8 cellular contexts compared by ENCODE assay signal in the genomic region with DNA sequence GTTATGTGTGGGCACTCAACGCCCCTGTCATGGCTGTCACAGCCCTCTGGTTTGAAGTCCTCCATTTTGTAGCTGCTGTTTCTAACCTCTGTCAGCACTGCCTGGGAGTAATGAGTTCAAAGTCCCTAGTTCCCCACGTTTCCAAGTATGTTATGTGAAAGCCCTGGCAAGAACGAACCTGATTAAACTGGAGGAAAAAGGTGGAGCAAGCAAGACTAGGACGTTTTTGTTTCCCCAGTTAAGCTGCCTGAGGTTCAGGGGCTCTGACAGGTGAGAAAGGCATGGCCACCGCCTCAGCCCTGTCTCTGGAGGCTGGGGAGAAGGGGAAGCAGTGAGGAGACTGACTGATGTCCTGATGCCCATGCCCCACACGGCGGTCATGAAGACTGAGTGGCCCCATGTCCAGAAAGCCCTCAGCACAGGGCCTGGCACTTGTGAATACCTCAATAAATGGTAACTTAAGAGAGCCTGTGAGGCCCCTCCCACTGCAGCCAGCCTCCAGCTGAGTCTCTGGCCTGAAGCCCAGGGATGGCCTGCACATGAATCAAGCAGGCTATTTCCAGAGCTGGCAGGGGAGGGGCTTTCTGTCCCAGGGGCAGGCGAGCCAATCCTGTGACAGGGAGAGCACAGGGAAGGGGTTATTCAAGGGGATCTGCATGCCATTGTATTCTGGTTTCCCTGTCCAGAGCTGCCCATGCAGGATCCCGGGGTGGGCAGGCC.
DNase-seq lines count a peak whose midpoint lies in the region; ATAC-seq, FAIRE-seq and TF ChIP-seq lines count a peak whose summit lies in the region.

No MANE protein-coding gene starts in this region.

- H3K4me1 Mint-ChIP-seq in neural crest cell = peaks cover 25% of the 10 kb centered on the region

- ATAC-seq in HG03139 (IDR thresholded peaks at IDR 0.05; ENCODE audit: unreplicated experiment) = no peak

- H3K4me3 Mint-ChIP-seq in neural crest cell = peak overlapping the region; percentile 27

- peak overlapping the region; percentile 78 for H3K27ac Mint-ChIP-seq in neural crest cell (ENCODE audit: unreplicated experiment)

- TF ChIP-seq CTCF in fibroblast of the aortic adventitia (IDR thresholded peaks at IDR 0.05; ENCODE audit: insufficient read depth, low read length) = no peak
- no peak for TF ChIP-seq CTCF in neural crest cell (conservative IDR thresholded peaks at IDR 0.05)
- no peak for TF ChIP-seq CTCF in GM20000 (IDR thresholded peaks at IDR 0.05; ENCODE audit: extremely low read depth, missing control alignments)

- H3K27me3 Mint-ChIP-seq in neural crest cell (ENCODE audit: low read depth) = no peaks in the 10 kb centered on the region

- no peak overlapping the region for H3K4me3 ChIP-seq in fibroblast of the aortic adventitia (ENCODE audit: low read depth, low read length)

- H3K9me3 Mint-ChIP-seq in neural crest cell = no peaks in the 10 kb centered on the region

- H3K36me3 Mint-ChIP-seq in neural crest cell (ENCODE audit: low read depth) = peaks cover 5% of the 10 kb centered on the region

- DNase-seq in HTR-8/SVneo (ENCODE audit: insufficient read length, low spot score) (peak; percentile 78), SK-MEL-5 (ENCODE audit: low read depth, low spot score) (peak; percentile 95), fibroblast of the aortic adventitia (ENCODE audit: low read depth) (peak; percentile 90), neural crest cell (ENCODE audit: low read depth, low spot score) (peak; percentile 33), GM20000 (ENCODE audit: low spot score) (no peak), GDM1 (lab: John Stamatoyannopoulos, UW) (no peak), GM12891 (ENCODE audit: insufficient read length, low spot score) (no peak)

- FAIRE-seq in HTR-8/SVneo (lab: Jason Lieb, UNC) (peak; percentile 55), GM12891 (lab: Jason Lieb, UNC) (no peak)

- TF ChIP-seq POLR2A in GM12891 (IDR thresholded peaks at IDR 0.05; ENCODE audit: low read depth, low read length) = no peak

- in situ Hi-C loops in SK-MEL-5 (cut with HindIII; ENCODE audit: low pct_unique_long_range_greater_than_20kb, low sequenced_read_pairs) = no loop called here

TF ChIP-seq in GM12891, 5 proteins besides CTCF, POLR2A, EP300 and RAD21:
- TF ChIP-seq POLR2AphosphoS5 (IDR thresholded peaks at IDR 0.05; ENCODE audit: low read depth, low read length) (no peak), PAX5 (IDR thresholded peaks at IDR 0.05; ENCODE audit: insufficient read depth, low read length, severe bottlenecking) (no peak), SPI1 (IDR thresholded peaks at IDR 0.05; ENCODE audit: low read depth, low read length) (no peak), TAF1 (IDR thresholded peaks at IDR 0.05; ENCODE audit: low read depth, low read length) (no peak), POU2F2 (IDR thresholded peaks at IDR 0.05; ENCODE audit: low read depth, low read length) (no peak)

Comparison
In these comparisons a context has a peak if more than half of its experiments do, and no peak if none do; other contexts are left out.
1. DNase-seq: peak in HTR-8/SVneo (single experiment), SK-MEL-5 (single experiment), fibroblast of the aortic adventitia (single experiment) and neural crest cell (single experiment); none in GM20000 (single experiment), GDM1 (single experiment) and GM12891 (single experiment).